In genomic region chr11:125887373-125888324, GRCh38 we compare ENCODE assay signal across 7 cellular contexts. TPM values are rescaled to one million over a fixed set of nuclear protein-coding genes. Genes with fewer than 3 reads are reported as not detected.
DNase-seq lines count a peak whose midpoint lies in the region; ATAC-seq, FAIRE-seq and TF ChIP-seq lines count a peak whose summit lies in the region.

Gene HYLS1 (plus strand): TSS chr11:125887668. CDS start chr11:125899369, 11,701 bp downstream.

- no peaks in the 10 kb centered on the region for H4K20me1 ChIP-seq in GM12878 (ENCODE audit: control insufficient read depth, insufficient read depth)

- H3K36me3 ChIP-seq in GM12878 (ENCODE audit: control insufficient read depth in 2 of 2, insufficient read depth in 2 of 2, low read length in 1 of 2): no peaks in the 10 kb centered on the region

- H3K27ac ChIP-seq in GM12878 (ENCODE audit: control insufficient read depth, insufficient read depth): peak within 1 kb of the TSS; percentile 90

- no peaks in the 10 kb centered on the region for H3K4me1 ChIP-seq in GM12878 (ENCODE audit: control insufficient read depth, insufficient read depth, low read length)

- H3K9ac ChIP-seq in GM12878 (ENCODE audit: control insufficient read depth, insufficient read depth, low read length): peak within 1 kb of the TSS; percentile 85

- TF ChIP-seq CTCF in GM12878 (IDR thresholded peaks at IDR 0.05 in 2 of 3, conservative IDR thresholded peaks at IDR 0.05 in 1 of 3; ENCODE audit: control insufficient read depth in 2 of 3, extremely low read depth in 1 of 3, insufficient read depth in 1 of 3, low read depth in 3 of 3, low read length in 3 of 3) (peak; percentile 24 to 39 (median 28); a peak in 4 of 6 replicates), retinal pigment epithelial cell (conservative IDR thresholded peaks at IDR 0.05; ENCODE audit: low read depth, low read length) (peak; percentile 31)

- TF ChIP-seq RAD21 in GM12878 (IDR thresholded peaks at IDR 0.05; ENCODE audit: insufficient read depth, low read depth, low read length): no peak

- ATAC-seq in GM18505 (IDR thresholded peaks at IDR 0.05; ENCODE audit: unreplicated experiment) (peak; percentile 82), HG02938 (IDR thresholded peaks at IDR 0.05; ENCODE audit: unreplicated experiment) (peak; percentile 87), GM12878 (peak; percentile 92)

- CTCF ChIA-PET in GM12878 (lab: Yijun Ruan, JAX): interaction anchor here (0.5 to 2.0 kb wide), 18 partner anchors 9 to 435 kb away, joined by 3 to 10 read pairs (median 4); partner anchors contain the start of genes CHEK1, PATE1 and PUS3

- RAD21 ChIA-PET in GM12878 (lab: Charles Lee; ENCODE audit: unreplicated experiment): interaction anchor here (0.9 to 1.8 kb wide), 9 partner anchors 9 to 777 kb away, joined by 3 to 8 read pairs (median 4); partner anchors contain the start of genes CHEK1, EI24 and PUS3

- H3K4me3 ChIP-seq in GM12878 (peak within 1 kb of the TSS; percentile 81), retinal pigment epithelial cell (ENCODE audit: low read length) (peak within 1 kb of the TSS; percentile 75)

- H2AFZ ChIP-seq in GM12878 (ENCODE audit: control insufficient read depth, low read depth, low read length): peak within 1 kb of the TSS; percentile 94

- H3K9me3 ChIP-seq in GM12878 (replicated peaks; ENCODE audit: control insufficient read depth, insufficient read depth, low read length): no peaks in the 10 kb centered on the region

- TF ChIP-seq EP300 in GM12878 (IDR thresholded peaks at IDR 0.05; ENCODE audit: borderline replicate concordance in 1 of 2, control insufficient read depth in 1 of 2, low read depth in 2 of 2, low read length in 2 of 2): peak in 1 of 2 experiments; percentile 77; a peak in 2 of 4 replicates

- POLR2A ChIA-PET in GM12878 (lab: Charles Lee): interaction anchor here (0.5 to 3.0 kb wide), 11 partner anchors 9 to 445 kb away, joined by 3 to 20 read pairs (median 3); partner anchors contain the start of genes CHEK1, PUS3 and STT3A

- peak; percentile 92 for FAIRE-seq in GM12878 (lab: Jason Lieb, UNC)

- no peaks in the 10 kb centered on the region for H3K27me3 ChIP-seq in GM12878 (replicated peaks in 1 of 2; ENCODE audit: control insufficient read depth in 2 of 2, insufficient read depth in 2 of 2, low read length in 1 of 2)

- in situ Hi-C loops in GM12878 (cut with MboI): loop anchor here (25.0 kb wide), 1 partner anchor 925 kb away; the partner anchor contains the start of gene CCDC15

- H3K4me2 ChIP-seq in GM12878 (ENCODE audit: control insufficient read depth, insufficient read depth): peak within 1 kb of the TSS; percentile 72

- whole genome bisulfite sequencing in GM12878 (ENCODE audit: insufficient coverage, insufficient replicate concordance, low lambda C conversion rate, missing lambda C conversion rate): under 1% methylated on average over 88 of the region's 91 CpGs

- H3K79me2 ChIP-seq in GM12878 (ENCODE audit: control insufficient read depth, insufficient read depth, low read length): peaks cover 29% of the 10 kb centered on the region

- peak; percentile 80 for TF ChIP-seq POLR2A in GM18505 (IDR thresholded peaks at IDR 0.05; ENCODE audit: borderline replicate concordance, extremely low read depth, insufficient read depth, insufficient read length)
- peak; percentile 84 for TF ChIP-seq POLR2A in GM12878 (IDR thresholded peaks at IDR 0.05; ENCODE audit: low read depth, low read length)

- intact Hi-C loops in GM12878 (cut with micrococcal nuclease; ENCODE audit: unreplicated experiment): loop anchor here (5.0 kb wide), 1 partner anchor 295 kb away; the partner anchor contains the start of gene STT3A

- SMC1A ChIA-PET in GM12878 (lab: Charles Lee; ENCODE audit: uncharacterized antibody, unreplicated experiment): interaction anchor here (0.7 to 2.0 kb wide), 11 partner anchors 9 to 374 kb away, joined by 3 to 9 read pairs (median 3); partner anchors contain the start of genes CHEK1, FAM118B, PUS3 and RPUSD4

- DNase-seq in NCI-H1694 treated with DMSO at 0.1 percent for 48 hours (lab: John Stamatoyannopoulos, UW): peak; percentile 11
- peak; percentile 97 for DNase-seq in T-helper 9 cell
- DNase-seq in GM12878 (ENCODE audit: low read depth, low spot score): peak; percentile 86
- DNase-seq in hippocampal formation (lab: John Stamatoyannopoulos, UW): peak; percentile 84 to 93
- peak; percentile 89 for DNase-seq in retinal pigment epithelial cell (ENCODE audit: low read depth)

- BruUV-seq in GM12878 (replicated peaks; lab: Mats Ljungman, UMichigan): no TSS peak

TF ChIP-seq in GM12878, 131 proteins besides CTCF, POLR2A, EP300 and RAD21 (continues in another document):
- TF ChIP-seq PRDM15 (CRISPR knock-in tag; IDR thresholded peaks at IDR 0.05): no peak
- 0 out of 2 replicates have a peak, but pooled peaks have one; percentile 58 for TF ChIP-seq E2F4 (IDR thresholded peaks at IDR 0.05; ENCODE audit: low read depth, low read length)
- no peak for TF ChIP-seq HDAC2 (IDR thresholded peaks at IDR 0.05)
- no peak for TF ChIP-seq BCL3 (IDR thresholded peaks at IDR 0.05; ENCODE audit: borderline replicate concordance, insufficient read depth, low read depth, low read length, poor library complexity, severe bottlenecking)
- TF ChIP-seq SUPT20H (IDR thresholded peaks at IDR 0.05; ENCODE audit: borderline replicate concordance, control insufficient read depth, low read depth, low read length): no peak

RNA-seq across cellular contexts. Expression of gene HYLS1, which starts in this region (rescaled TPM):
- total RNA-seq in GM12878 (2013; cell fraction: nucleolus; rRNA removed): 4.6 and 5.7 TPM in 2 replicates
- total RNA-seq in GM12878 (2014; rRNA removed) (11.9 and 13.5 TPM in 2 replicates), GM12878 (2014; rRNA removed; fragmentation: Illumina TruSeq; extraction: Trizol) (17.6 and 18.6 TPM in 2 replicates), GM12878 (2021) (11.7 and 11.9 TPM in 2 replicates)
- 6.9 TPM for polyA plus RNA-seq in GM12878 (2011; ENCODE audit: low read depth)
- polyA plus RNA-seq in GM12878 (2011; rRNA removed) (14.8 and 21.1 TPM in 2 replicates), GM12878 (2014; fragmentation: Illumina TruSeq; extraction: Trizol) (18.8 and 20.4 TPM in 2 replicates), GM12878 (2014; fragmentation: Nextera tagmentation; extraction: Ambion mirVana) (10 to 100 TPM; 16.7 to 35.1 TPM), GM12878 (2014; rRNA removed) (11.2 and 13.3 TPM in 2 replicates), GM12878 (2016; fragmentation: Nextera tagmentation; extraction: Ambion mirVana) (10 to 100 TPM; 18.7 to 21.7 TPM)
- polyA plus RNA-seq in GM12878 (2011; cell fraction: cytosol; rRNA removed): 6.6 and 6.7 TPM in 2 replicates
- polyA plus RNA-seq in GM12878 (2011; cell fraction: nucleus; rRNA removed): 7.2 and 7.8 TPM in 2 replicates
- polyA plus RNA-seq in GM12878 (2012): 5.9 and 6.6 TPM in 2 replicates
- 6.6 and 8.9 TPM in 2 replicates for polyA minus RNA-seq in GM12878 (2011; rRNA and poly(A)+ RNA removed)
- 3.1 and 3.5 TPM in 2 replicates for polyA minus RNA-seq in GM12878 (2011; cell fraction: cytosol; rRNA and poly(A)+ RNA removed)
- 3.9 and 6.9 TPM in 2 replicates for polyA minus RNA-seq in GM12878 (2011; cell fraction: nucleus; rRNA and poly(A)+ RNA removed)

Comparison
In these comparisons a context has a peak if more than half of its experiments do, and no peak if none do; other contexts are left out.
1. Peak in every context shown above with its lines: DNase-seq, ATAC-seq, H3K4me3 ChIP-seq and H3K27ac ChIP-seq.
2. DNase-seq: peak in every context shown above with its lines; median percentile 97 in T-helper 9 cell; 89 in retinal pigment epithelial cell; 88 in hippocampal formation; 86 in GM12878; 11 in NCI-H1694 treated with DMSO at 0.1 percent for 48 hours.